In genomic region chr9:120891255-120891954, GRCh38 we compare ENCODE assay signal across 9 cellular contexts. TPM values are rescaled to one million over a fixed set of nuclear protein-coding genes. Genes with fewer than 3 reads are reported as not detected.
A peak's percentile ranks its signal among the peaks of the same experiment; 100 is the strongest.
DNase-seq lines count a peak whose midpoint lies in the region; ATAC-seq, FAIRE-seq and TF ChIP-seq lines count a peak whose summit lies in the region.
"Had no signal": no experiment of that assay in that cellular context is flagged by ENCODE, and none has a peak within 500 bp of the region (broad histone marks: within the 10 kb centered on the region; RNA-seq: fewer than 3 reads in every experiment).

No MANE protein-coding gene starts in this region.

- H3K4me1 Mint-ChIP-seq in activated T-cell treated with anti-CD3 and anti-CD28 coated beads, Interleukin-2, amount 50 U/mL, for 4 hours (ENCODE audit: low read depth): peaks cover 71% of the 10 kb centered on the region

- no peak for FAIRE-seq in HepG2 (lab: Jason Lieb, UNC)

- no peak for TF ChIP-seq RAD21 in HepG2 (CRISPR knock-in tag; IDR thresholded peaks at IDR 0.05)

- no peak for DNase-seq in HepG2 (ENCODE audit: low spot score)
- no peak for DNase-seq in right lobe of liver
- peak; percentile 60 for DNase-seq in activated T-cell treated with anti-CD3 and anti-CD28 coated beads, Interleukin-2, amount 50 U/mL, for 4 hours
- DNase-seq in left colon: no peak
- DNase-seq in vagina (ENCODE audit: extremely low spot score in 2 of 2): no peak
- no peak for DNase-seq in caudate nucleus (lab: John Stamatoyannopoulos, UW)
- DNase-seq: thyroid gland had no signal

- TF ChIP-seq EP300 in HepG2 (IDR thresholded peaks at IDR 0.05; ENCODE audit: low read depth in 2 of 2, low read length in 2 of 2) (no peak), HepG2 (CRISPR knock-in tag; IDR thresholded peaks at IDR 0.05; ENCODE audit: borderline replicate concordance) (no peak)

- POLR2A ChIA-PET in HepG2 (lab: Yijun Ruan, JAX): interaction anchor here (0.6 to 1.2 kb wide), 2 partner anchors 38 to 1289 kb away, joined by 3 to 5 read pairs; no protein-coding TSS in a partner anchor

- no TSS peak for BruUV-seq in HepG2 (replicated peaks; lab: Mats Ljungman, UMichigan)

- no peaks in the 10 kb centered on the region for H3K27me3 Mint-ChIP-seq in activated T-cell treated with anti-CD3 and anti-CD28 coated beads, Interleukin-2, amount 50 U/mL, for 4 hours (ENCODE audit: low read depth)

- TF ChIP-seq CTCF in HepG2 (CRISPR knock-in tag; IDR thresholded peaks at IDR 0.05) (no peak), right lobe of liver (IDR thresholded peaks at IDR 0.05) (no peak), vagina (IDR thresholded peaks at IDR 0.05) (no peak)

- intact Hi-C loops in HepG2 (cut with micrococcal nuclease; ENCODE audit: unreplicated experiment): loop anchor here (5.0 kb wide), 1 partner anchor 36 kb away; the partner anchor contains the start of gene TRAF1
- intact Hi-C loops in right lobe of liver (cut with DNase I): no loop called here
- intact Hi-C loops in left colon (cut with DNase I, micrococcal nuclease): no loop called here
- intact Hi-C loops in vagina (cut with DNase I): no loop called here

- H4K20me1 ChIP-seq in HepG2 (ENCODE audit: insufficient read depth, low read length): no peaks in the 10 kb centered on the region

- H3K4me3 Mint-ChIP-seq in activated T-cell treated with anti-CD3 and anti-CD28 coated beads, Interleukin-2, amount 50 U/mL, for 4 hours: peak overlapping the region; percentile 61

- ATAC-seq in HepG2 (peak; percentile 48), right lobe of liver (no peak), left colon (peak; percentile 39), GM19467 (IDR thresholded peaks at IDR 0.05; ENCODE audit: unreplicated experiment) (no peak), GM18517 (IDR thresholded peaks at IDR 0.05; ENCODE audit: unreplicated experiment) (no peak)
- ATAC-seq in activated T-cell treated with anti-CD3 and anti-CD28 coated beads, Interleukin-2, amount 50 U/mL, for 4 hours: peak; percentile 63 to 66

- H3K27me3 ChIP-seq in HepG2 (ENCODE audit: control insufficient read depth in 1 of 2, insufficient read depth in 2 of 2, low read length in 2 of 2): peaks cover 3 to 14% of the 10 kb centered on the region in 2 experiments; a peak in 2 of 5 replicates
- H3K27me3 ChIP-seq in right lobe of liver: no peaks in the 10 kb centered on the region
- H3K27me3 ChIP-seq in vagina: no peaks in the 10 kb centered on the region
- H3K27me3 ChIP-seq: thyroid gland had no signal

- in situ Hi-C loops in HepG2 (cut with HindIII; ENCODE audit: extremely low pct_ligation_motif_present, low pct_unique_long_range_greater_than_20kb): no loop called here

- WGBS in HepG2 (ENCODE audit: low lambda C conversion rate): 10% methylated on average over 11 of the region's 11 CpGs
- 91% methylated on average over 4 of the region's 11 CpGs for WGBS in right lobe of liver (ENCODE audit: insufficient coverage, low coverage, low lambda C conversion rate, missing lambda C conversion rate)

- no peaks in the 10 kb centered on the region for H3K79me2 ChIP-seq in HepG2 (ENCODE audit: insufficient read depth, low read length)

- no peaks in the 10 kb centered on the region for H3K9me3 ChIP-seq in HepG2 (ENCODE audit: low read length)
- H3K9me3 ChIP-seq in right lobe of liver: no peaks in the 10 kb centered on the region
- H3K9me3 ChIP-seq in vagina: no peaks in the 10 kb centered on the region
- H3K9me3 ChIP-seq: thyroid gland had no signal

- H3K4me3 ChIP-seq in HepG2 (replicated peaks in 1 of 3; ENCODE audit: insufficient read depth in 1 of 3, low read depth in 2 of 3, low read length in 3 of 3) (no peak overlapping the region), right lobe of liver (no peak overlapping the region), vagina (no peak overlapping the region)
- H3K4me3 ChIP-seq: thyroid gland had no signal

- H2AFZ ChIP-seq in HepG2 (ENCODE audit: low read length): no peak overlapping the region

- no peak overlapping the region for H3K27ac ChIP-seq in HepG2 (ENCODE audit: extremely low read length, insufficient read depth, low read length)
- no peak overlapping the region for H3K27ac ChIP-seq in right lobe of liver
- peak overlapping the region; percentile 80 for H3K27ac ChIP-seq in vagina
- no peak overlapping the region for H3K27ac ChIP-seq in caudate nucleus (ENCODE audit: low read depth, low read length)

- H3K4me1 ChIP-seq in HepG2 (ENCODE audit: insufficient read depth, low read length): peaks cover 42% of the 10 kb centered on the region
- H3K4me1 ChIP-seq in right lobe of liver: peaks cover 0 to 8% (median 0%) of the 10 kb centered on the region in 4 donors
- H3K4me1 ChIP-seq in vagina: peaks cover 61% of the 10 kb centered on the region

- TF ChIP-seq POLR2A in HepG2 (IDR thresholded peaks at IDR 0.05; ENCODE audit: insufficient read depth in 1 of 2, low read depth in 2 of 2, low read length in 2 of 2) (no peak), right lobe of liver (IDR thresholded peaks at IDR 0.05) (no peak), vagina (IDR thresholded peaks at IDR 0.05) (no peak)

- no peaks in the 10 kb centered on the region for H3K9me3 Mint-ChIP-seq in activated T-cell treated with anti-CD3 and anti-CD28 coated beads, Interleukin-2, amount 50 U/mL, for 4 hours

- CTCF ChIA-PET in HepG2 (lab: Yijun Ruan, JAX; ENCODE audit: low intra/inter-chr PET ratio, low total read pairs): no interaction called here

- no peak overlapping the region for H3K9ac ChIP-seq in HepG2 (ENCODE audit: insufficient read depth, low read depth, low read length)

- H3K36me3 ChIP-seq in HepG2 (replicated peaks in 1 of 2; ENCODE audit: control insufficient read depth in 1 of 2, insufficient read depth in 2 of 2, low read length in 2 of 2) (no peaks in the 10 kb centered on the region), right lobe of liver (no peaks in the 10 kb centered on the region), vagina (no peaks in the 10 kb centered on the region)
- H3K36me3 ChIP-seq: thyroid gland had no signal

- H3K4me2 ChIP-seq in HepG2 (ENCODE audit: low read depth, low read length): no peak overlapping the region; the same call in 1 of the 2 replicates

- H3K36me3 Mint-ChIP-seq in activated T-cell treated with anti-CD3 and anti-CD28 coated beads, Interleukin-2, amount 50 U/mL, for 4 hours (ENCODE audit: insufficient read depth): no peaks in the 10 kb centered on the region

RNA-seq across cellular contexts. Expression of gene PHF19, which starts 14.4 kb away (rescaled TPM):
- total RNA-seq in HepG2 (2016; rRNA removed; fragmentation: Illumina TruSeq; extraction: Trizol): 38.9 and 41.3 TPM in 2 replicates
- total RNA-seq in HepG2 (2016; cell fraction: cytosol; rRNA removed; fragmentation: Illumina TruSeq; extraction: Trizol; ENCODE audit: low read depth): 37.4 and 48.9 TPM in 2 replicates
- total RNA-seq in HepG2 (2016; cell fraction: insoluble cytoplasmic fraction; rRNA removed; fragmentation: Illumina TruSeq; extraction: Trizol): 37.1 and 41.5 TPM in 2 replicates
- 43.2 and 56.9 TPM in 2 replicates for total RNA-seq in HepG2 (2016; cell fraction: membrane; rRNA removed; fragmentation: Illumina TruSeq; extraction: Trizol)
- total RNA-seq in HepG2 (2016; cell fraction: nucleus; rRNA removed; fragmentation: Illumina TruSeq; extraction: Trizol): 34.7 and 40.7 TPM in 2 replicates
- 25.5 and 29.7 TPM in 2 replicates for polyA plus RNA-seq in HepG2 (2011; rRNA removed)
- 20.2 and 33.0 TPM in 2 replicates for polyA plus RNA-seq in HepG2 (2011; cell fraction: cytosol; rRNA removed)
- polyA plus RNA-seq in HepG2 (2011; cell fraction: nucleus; rRNA removed): 61.0 and 76.3 TPM in 2 replicates
- 20.3 and 24.3 TPM in 2 replicates for polyA plus RNA-seq in HepG2 (2012)
- polyA plus RNA-seq in HepG2 (2016; cell fraction: cytosol; fragmentation: Illumina TruSeq; extraction: Trizol; ENCODE audit: low read depth): 79.2 and 107 TPM in 2 replicates
- 42.2 and 45.3 TPM in 2 replicates for polyA plus RNA-seq in HepG2 (2016; cell fraction: insoluble cytoplasmic fraction; fragmentation: Illumina TruSeq; extraction: Trizol; ENCODE audit: low read depth)
- 66.8 and 74.2 TPM in 2 replicates for polyA plus RNA-seq in HepG2 (2016; cell fraction: membrane; fragmentation: Illumina TruSeq; extraction: Trizol; ENCODE audit: low read depth)
- polyA plus RNA-seq in HepG2 (2016; cell fraction: nucleus; fragmentation: Illumina TruSeq; extraction: Trizol; ENCODE audit: insufficient read depth, low read depth): 60.4 and 66.8 TPM in 2 replicates
- polyA minus RNA-seq in HepG2 (2011; rRNA and poly(A)+ RNA removed; ENCODE audit: low replicate concordance): 67.2 and 159 TPM in 2 replicates
- polyA minus RNA-seq in HepG2 (2011; cell fraction: cytosol; rRNA and poly(A)+ RNA removed): 15.8 and 17.7 TPM in 2 replicates
- 34.7 and 42.2 TPM in 2 replicates for polyA minus RNA-seq in HepG2 (2011; cell fraction: nucleus; rRNA and poly(A)+ RNA removed)
- 1 to 10 TPM; 2.2 to 8.0 (median 5.2) TPM for total RNA-seq in right lobe of liver
- 10 to 100 TPM; 59.2 to 75.1 (median 64.8) TPM for total RNA-seq in activated T-cell treated with anti-CD3 and anti-CD28 coated beads, Interleukin-2, amount 50 U/mL, for 4 hours
- 10 to 100 TPM; 11.6 to 14.5 TPM for total RNA-seq in left colon
- total RNA-seq in vagina: 44.9 TPM

RNA-seq across cellular contexts. Expression of gene TRAF1, which starts 35.2 kb away (rescaled TPM):
- total RNA-seq in HepG2 (2016; rRNA removed; fragmentation: Illumina TruSeq; extraction: Trizol) (0.11 and 0.44 TPM in 2 replicates), right lobe of liver (1 to 10 TPM in 5 of 6 experiments, under 1 TPM in 1; 0.99 to 2.5 (median 2.1) TPM), left colon (1 to 10 TPM; 2.2 to 2.8 TPM), vagina (6.9 TPM)
- total RNA-seq in HepG2 (2016; cell fraction: cytosol; rRNA removed; fragmentation: Illumina TruSeq; extraction: Trizol; ENCODE audit: low read depth): 0.09 and 0.10 TPM in 2 replicates
- total RNA-seq in HepG2 (2016; cell fraction: insoluble cytoplasmic fraction; rRNA removed; fragmentation: Illumina TruSeq; extraction: Trizol): 0.25 and 0.39 TPM in 2 replicates
- total RNA-seq in HepG2 (2016; cell fraction: membrane; rRNA removed; fragmentation: Illumina TruSeq; extraction: Trizol): 0.09 and 0.21 TPM in 2 replicates
- total RNA-seq in HepG2 (2016; cell fraction: nucleus; rRNA removed; fragmentation: Illumina TruSeq; extraction: Trizol): 0.75 and 0.87 TPM in 2 replicates
- polyA plus RNA-seq in HepG2 (2011; rRNA removed): 1.0 and 1.8 TPM in 2 replicates
- 0.48 and 0.60 TPM in 2 replicates for polyA plus RNA-seq in HepG2 (2011; cell fraction: cytosol; rRNA removed)
- polyA plus RNA-seq in HepG2 (2011; cell fraction: nucleus; rRNA removed): 5.5 and 7.6 TPM in 2 replicates
- polyA plus RNA-seq in HepG2 (2012): 0.59 and 0.96 TPM in 2 replicates
- polyA plus RNA-seq in HepG2 (2016; cell fraction: cytosol; fragmentation: Illumina TruSeq; extraction: Trizol; ENCODE audit: low read depth): 0.07 and 0.10 TPM in 2 replicates
- polyA plus RNA-seq in HepG2 (2016; cell fraction: insoluble cytoplasmic fraction; fragmentation: Illumina TruSeq; extraction: Trizol; ENCODE audit: low read depth): 0.19 and 0.26 TPM in 2 replicates
- polyA plus RNA-seq in HepG2 (2016; cell fraction: membrane; fragmentation: Illumina TruSeq; extraction: Trizol; ENCODE audit: low read depth): 0.09 and 0.19 TPM in 2 replicates
- 2.2 TPM in 2 replicates for polyA plus RNA-seq in HepG2 (2016; cell fraction: nucleus; fragmentation: Illumina TruSeq; extraction: Trizol; ENCODE audit: insufficient read depth, low read depth)
- 0.91 and 1.4 TPM in 2 replicates for polyA minus RNA-seq in HepG2 (2011; rRNA and poly(A)+ RNA removed; ENCODE audit: low replicate concordance)
- 0.09 and 0.20 TPM in 2 replicates for polyA minus RNA-seq in HepG2 (2011; cell fraction: cytosol; rRNA and poly(A)+ RNA removed)
- 3.5 and 3.7 TPM in 2 replicates for polyA minus RNA-seq in HepG2 (2011; cell fraction: nucleus; rRNA and poly(A)+ RNA removed)
- 100 to 1,000 TPM; 256 to 343 (median 265) TPM for total RNA-seq in activated T-cell treated with anti-CD3 and anti-CD28 coated beads, Interleukin-2, amount 50 U/mL, for 4 hours

RNA-seq across cellular contexts. Expression of gene PSMD5, which starts 48.7 kb away (rescaled TPM):
- 18.1 and 32.6 TPM in 2 replicates for total RNA-seq in HepG2 (2016; rRNA removed; fragmentation: Illumina TruSeq; extraction: Trizol)
- 4.5 and 4.8 TPM in 2 replicates for total RNA-seq in HepG2 (2016; cell fraction: cytosol; rRNA removed; fragmentation: Illumina TruSeq; extraction: Trizol; ENCODE audit: low read depth)
- total RNA-seq in HepG2 (2016; cell fraction: insoluble cytoplasmic fraction; rRNA removed; fragmentation: Illumina TruSeq; extraction: Trizol): 18.2 and 34.4 TPM in 2 replicates
- 10.6 and 10.9 TPM in 2 replicates for total RNA-seq in HepG2 (2016; cell fraction: membrane; rRNA removed; fragmentation: Illumina TruSeq; extraction: Trizol)
- total RNA-seq in HepG2 (2016; cell fraction: nucleus; rRNA removed; fragmentation: Illumina TruSeq; extraction: Trizol): 12.4 and 13.6 TPM in 2 replicates
- 10.6 and 12.7 TPM in 2 replicates for polyA plus RNA-seq in HepG2 (2011; rRNA removed)
- 5.4 and 8.9 TPM in 2 replicates for polyA plus RNA-seq in HepG2 (2011; cell fraction: cytosol; rRNA removed)
- polyA plus RNA-seq in HepG2 (2011; cell fraction: nucleus; rRNA removed): 3.1 and 5.2 TPM in 2 replicates
- polyA plus RNA-seq in HepG2 (2012): 9.2 and 10.8 TPM in 2 replicates
- polyA plus RNA-seq in HepG2 (2016; cell fraction: cytosol; fragmentation: Illumina TruSeq; extraction: Trizol; ENCODE audit: low read depth): 1.4 and 1.6 TPM in 2 replicates
- polyA plus RNA-seq in HepG2 (2016; cell fraction: insoluble cytoplasmic fraction; fragmentation: Illumina TruSeq; extraction: Trizol; ENCODE audit: low read depth): 28.5 and 31.9 TPM in 2 replicates
- polyA plus RNA-seq in HepG2 (2016; cell fraction: membrane; fragmentation: Illumina TruSeq; extraction: Trizol; ENCODE audit: low read depth): 5.5 and 6.3 TPM in 2 replicates
- polyA plus RNA-seq in HepG2 (2016; cell fraction: nucleus; fragmentation: Illumina TruSeq; extraction: Trizol; ENCODE audit: insufficient read depth, low read depth): 15.3 and 18.2 TPM in 2 replicates
- polyA minus RNA-seq in HepG2 (2011; rRNA and poly(A)+ RNA removed; ENCODE audit: low replicate concordance): 11.4 and 32.6 TPM in 2 replicates
- polyA minus RNA-seq in HepG2 (2011; cell fraction: cytosol; rRNA and poly(A)+ RNA removed): 10.7 and 13.2 TPM in 2 replicates
- 14.9 and 16.2 TPM in 2 replicates for polyA minus RNA-seq in HepG2 (2011; cell fraction: nucleus; rRNA and poly(A)+ RNA removed)
- total RNA-seq in right lobe of liver: 10 to 100 TPM; 14.1 to 29.2 (median 21.5) TPM
- 10 to 100 TPM; 64.3 to 75.9 (median 73.3) TPM for total RNA-seq in activated T-cell treated with anti-CD3 and anti-CD28 coated beads, Interleukin-2, amount 50 U/mL, for 4 hours
- total RNA-seq in left colon: 10 to 100 TPM; 33.4 to 36.9 TPM
- 27.5 TPM for total RNA-seq in vagina

Comparison
In these comparisons a context has a peak if more than half of its experiments do, and no peak if none do; other contexts are left out.
1. ATAC-seq: peak in HepG2 (single experiment), activated T-cell treated with anti-CD3 and anti-CD28 coated beads, Interleukin-2, amount 50 U/mL, for 4 hours (2 of 2) and left colon (single experiment); none in right lobe of liver (0 of 4), GM19467 (single experiment) and GM18517 (single experiment).
2. RNA of gene TRAF1, which starts 35.2 kb away (total RNA-seq): 256 to 343 TPM in activated T-cell treated with anti-CD3 and anti-CD28 coated beads, Interleukin-2, amount 50 U/mL, for 4 hours; 6.9 TPM in vagina (single experiment), 2.2 to 2.8 TPM in left colon, 0.99 to 2.5 TPM in right lobe of liver and 0.09 to 0.87 TPM in HepG2; every median in the first group is over 10 times any median in the second.